In the genomic region with DNA sequence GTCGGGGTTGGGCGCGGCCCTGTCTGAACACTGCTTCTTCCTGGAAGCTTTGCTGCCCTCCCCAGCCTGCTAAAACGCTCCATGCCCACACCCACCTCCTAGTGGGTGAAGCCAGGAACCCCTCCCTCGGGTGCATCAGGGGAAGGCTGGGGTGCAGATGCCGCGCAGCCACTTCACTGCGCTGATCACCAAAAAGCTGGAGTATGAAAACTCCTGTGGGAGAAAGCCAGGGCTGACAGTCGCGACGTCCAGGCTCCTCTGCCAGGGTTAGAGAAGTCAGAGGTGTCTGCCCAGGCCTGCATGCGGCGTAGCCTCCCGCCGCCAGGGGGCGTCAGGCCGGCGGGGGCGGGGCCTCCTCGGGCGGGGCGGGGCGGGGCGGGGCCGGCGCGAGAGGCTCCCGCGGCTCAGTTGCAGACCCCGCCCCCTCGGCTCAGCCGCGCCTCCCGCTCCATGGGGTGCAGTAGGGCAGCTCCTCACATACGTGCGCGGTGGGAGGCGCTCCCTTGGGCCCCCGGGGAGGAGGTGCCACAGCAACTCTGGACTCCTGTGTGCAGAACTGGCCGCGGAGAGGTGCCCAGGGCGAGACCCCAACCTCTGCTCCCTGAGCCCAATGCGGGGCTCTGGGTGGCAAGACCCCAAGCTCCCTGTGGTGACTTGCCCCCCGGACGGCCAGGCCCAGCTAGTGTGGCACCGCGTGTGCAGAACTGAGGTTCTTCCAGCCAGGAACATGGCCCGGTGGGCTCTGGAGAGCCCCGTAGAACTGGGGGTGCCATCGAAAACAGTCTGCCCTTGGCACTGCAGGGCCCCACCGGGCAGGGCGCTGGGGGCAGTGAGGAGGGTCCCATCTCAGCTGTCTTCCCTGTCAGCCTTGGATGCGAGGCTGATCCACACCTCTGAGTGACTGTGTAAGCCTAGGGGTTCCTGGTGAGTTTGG, we compare ENCODE assay signal across 1 cellular context.
A peak's percentile ranks its signal among the peaks of the same experiment; 100 is the strongest.
TF ChIP-seq lines count a peak whose summit lies in the region.

No MANE protein-coding gene starts in this region.

TF ChIP-seq in HEK293, 187 proteins besides CTCF, POLR2A, EP300 and RAD21 (continued from another document):
- TF ChIP-seq, protein P1, sequence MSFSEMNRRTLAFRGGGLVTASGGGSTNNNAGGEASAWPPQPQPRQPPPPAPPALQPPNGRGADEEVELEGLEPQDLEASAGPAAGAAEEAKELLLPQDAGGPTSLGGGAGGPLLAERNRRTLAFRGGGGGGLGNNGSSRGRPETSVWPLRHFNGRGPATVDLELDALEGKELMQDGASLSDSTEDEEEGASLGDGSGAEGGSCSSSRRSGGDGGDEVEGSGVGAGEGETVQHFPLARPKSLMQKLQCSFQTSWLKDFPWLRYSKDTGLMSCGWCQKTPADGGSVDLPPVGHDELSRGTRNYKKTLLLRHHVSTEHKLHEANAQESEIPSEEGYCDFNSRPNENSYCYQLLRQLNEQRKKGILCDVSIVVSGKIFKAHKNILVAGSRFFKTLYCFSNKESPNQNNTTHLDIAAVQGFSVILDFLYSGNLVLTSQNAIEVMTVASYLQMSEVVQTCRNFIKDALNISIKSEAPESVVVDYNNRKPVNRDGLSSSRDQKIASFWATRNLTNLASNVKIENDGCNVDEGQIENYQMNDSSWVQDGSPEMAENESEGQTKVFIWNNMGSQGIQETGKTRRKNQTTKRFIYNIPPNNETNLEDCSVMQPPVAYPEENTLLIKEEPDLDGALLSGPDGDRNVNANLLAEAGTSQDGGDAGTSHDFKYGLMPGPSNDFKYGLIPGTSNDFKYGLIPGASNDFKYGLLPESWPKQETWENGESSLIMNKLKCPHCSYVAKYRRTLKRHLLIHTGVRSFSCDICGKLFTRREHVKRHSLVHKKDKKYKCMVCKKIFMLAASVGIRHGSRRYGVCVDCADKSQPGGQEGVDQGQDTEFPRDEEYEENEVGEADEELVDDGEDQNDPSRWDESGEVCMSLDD (tag by site-specific recombination; IDR thresholded peaks at IDR 0.05) = peak; percentile 73; the same call in 1 of the 2 replicates
- TF ChIP-seq ZNF600 (tag by site-specific recombination; IDR thresholded peaks at IDR 0.05) (0 out of 2 replicates have a peak, but pooled peaks have one; percentile 32), ZNF341 (tag by site-specific recombination; IDR thresholded peaks at IDR 0.05; ENCODE audit: low read depth) (peak; percentile 56; the same call in 1 of the 2 replicates), SP2 (tag by site-specific recombination; IDR thresholded peaks at IDR 0.05) (peak; percentile 51), GLIS1 (tag by site-specific recombination; IDR thresholded peaks at IDR 0.05) (peak; percentile 96), ZIC2 (tag by site-specific recombination; IDR thresholded peaks at IDR 0.05) (peak; percentile 82), KLF8 (tag by site-specific recombination; IDR thresholded peaks at IDR 0.05) (peak; percentile 51; the same call in 1 of the 2 replicates), ZNF24 (tag by site-specific recombination; IDR thresholded peaks at IDR 0.05) (0 out of 2 replicates have a peak, but pooled peaks have one; percentile 17), ZNF350 (tag by site-specific recombination; IDR thresholded peaks at IDR 0.05) (no peak), KLF10 (tag by site-specific recombination; IDR thresholded peaks at IDR 0.05) (0 out of 2 replicates have a peak, but pooled peaks have one; percentile 37), ZBTB7A (tag by site-specific recombination; IDR thresholded peaks at IDR 0.05; ENCODE audit: low read depth) (0 out of 2 replicates have a peak, but pooled peaks have one; percentile 28), ZNF112 (tag by site-specific recombination; IDR thresholded peaks at IDR 0.05) (no peak), KLF1 (tag by site-specific recombination; IDR thresholded peaks at IDR 0.05) (peak; percentile 8; the same call in 1 of the 2 replicates), SP3 (tag by site-specific recombination; IDR thresholded peaks at IDR 0.05) (peak; percentile 41), ZNF423 (tag by site-specific recombination; IDR thresholded peaks at IDR 0.05) (peak; percentile 98), ZNF791 (tag by site-specific recombination; IDR thresholded peaks at IDR 0.05) (no peak), ZNF48 (tag by site-specific recombination; IDR thresholded peaks at IDR 0.05) (no peak), KLF9 (tag by site-specific recombination; IDR thresholded peaks at IDR 0.05; ENCODE audit: low read depth) (0 out of 2 replicates have a peak, but pooled peaks have one; percentile 32), GLIS2 (tag by site-specific recombination; IDR thresholded peaks at IDR 0.05) (peak; percentile 97)
- TF ChIP-seq, protein P2, sequence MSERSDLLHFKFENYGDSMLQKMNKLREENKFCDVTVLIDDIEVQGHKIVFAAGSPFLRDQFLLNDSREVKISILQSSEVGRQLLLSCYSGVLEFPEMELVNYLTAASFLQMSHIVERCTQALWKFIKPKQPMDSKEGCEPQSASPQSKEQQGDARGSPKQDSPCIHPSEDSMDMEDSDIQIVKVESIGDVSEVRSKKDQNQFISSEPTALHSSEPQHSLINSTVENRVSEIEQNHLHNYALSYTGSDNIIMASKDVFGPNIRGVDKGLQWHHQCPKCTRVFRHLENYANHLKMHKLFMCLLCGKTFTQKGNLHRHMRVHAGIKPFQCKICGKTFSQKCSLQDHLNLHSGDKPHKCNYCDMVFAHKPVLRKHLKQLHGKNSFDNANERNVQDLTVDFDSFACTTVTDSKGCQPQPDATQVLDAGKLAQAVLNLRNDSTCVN (tag by site-specific recombination; optimal IDR thresholded peaks at IDR 0.05) = peak; percentile 37
- TF ChIP-seq, protein P3, sequence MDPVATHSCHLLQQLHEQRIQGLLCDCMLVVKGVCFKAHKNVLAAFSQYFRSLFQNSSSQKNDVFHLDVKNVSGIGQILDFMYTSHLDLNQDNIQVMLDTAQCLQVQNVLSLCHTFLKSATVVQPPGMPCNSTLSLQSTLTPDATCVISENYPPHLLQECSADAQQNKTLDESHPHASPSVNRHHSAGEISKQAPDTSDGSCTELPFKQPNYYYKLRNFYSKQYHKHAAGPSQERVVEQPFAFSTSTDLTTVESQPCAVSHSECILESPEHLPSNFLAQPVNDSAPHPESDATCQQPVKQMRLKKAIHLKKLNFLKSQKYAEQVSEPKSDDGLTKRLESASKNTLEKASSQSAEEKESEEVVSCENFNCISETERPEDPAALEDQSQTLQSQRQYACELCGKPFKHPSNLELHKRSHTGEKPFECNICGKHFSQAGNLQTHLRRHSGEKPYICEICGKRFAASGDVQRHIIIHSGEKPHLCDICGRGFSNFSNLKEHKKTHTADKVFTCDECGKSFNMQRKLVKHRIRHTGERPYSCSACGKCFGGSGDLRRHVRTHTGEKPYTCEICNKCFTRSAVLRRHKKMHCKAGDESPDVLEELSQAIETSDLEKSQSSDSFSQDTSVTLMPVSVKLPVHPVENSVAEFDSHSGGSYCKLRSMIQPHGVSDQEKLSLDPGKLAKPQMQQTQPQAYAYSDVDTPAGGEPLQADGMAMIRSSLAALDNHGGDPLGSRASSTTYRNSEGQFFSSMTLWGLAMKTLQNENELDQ (tag by site-specific recombination; IDR thresholded peaks at IDR 0.05; ENCODE audit: low read depth) = no peak
- TF ChIP-seq, protein P4, sequence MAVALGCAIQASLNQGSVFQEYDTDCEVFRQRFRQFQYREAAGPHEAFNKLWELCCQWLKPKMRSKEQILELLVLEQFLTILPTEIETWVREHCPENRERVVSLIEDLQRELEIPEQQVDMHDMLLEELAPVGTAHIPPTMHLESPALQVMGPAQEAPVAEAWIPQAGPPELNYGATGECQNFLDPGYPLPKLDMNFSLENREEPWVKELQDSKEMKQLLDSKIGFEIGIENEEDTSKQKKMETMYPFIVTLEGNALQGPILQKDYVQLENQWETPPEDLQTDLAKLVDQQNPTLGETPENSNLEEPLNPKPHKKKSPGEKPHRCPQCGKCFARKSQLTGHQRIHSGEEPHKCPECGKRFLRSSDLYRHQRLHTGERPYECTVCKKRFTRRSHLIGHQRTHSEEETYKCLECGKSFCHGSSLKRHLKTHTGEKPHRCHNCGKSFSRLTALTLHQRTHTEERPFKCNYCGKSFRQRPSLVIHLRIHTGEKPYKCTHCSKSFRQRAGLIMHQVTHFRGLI (tag by site-specific recombination; IDR thresholded peaks at IDR 0.05) = peak; percentile 89; the same call in 1 of the 2 replicates
- TF ChIP-seq, protein P5, sequence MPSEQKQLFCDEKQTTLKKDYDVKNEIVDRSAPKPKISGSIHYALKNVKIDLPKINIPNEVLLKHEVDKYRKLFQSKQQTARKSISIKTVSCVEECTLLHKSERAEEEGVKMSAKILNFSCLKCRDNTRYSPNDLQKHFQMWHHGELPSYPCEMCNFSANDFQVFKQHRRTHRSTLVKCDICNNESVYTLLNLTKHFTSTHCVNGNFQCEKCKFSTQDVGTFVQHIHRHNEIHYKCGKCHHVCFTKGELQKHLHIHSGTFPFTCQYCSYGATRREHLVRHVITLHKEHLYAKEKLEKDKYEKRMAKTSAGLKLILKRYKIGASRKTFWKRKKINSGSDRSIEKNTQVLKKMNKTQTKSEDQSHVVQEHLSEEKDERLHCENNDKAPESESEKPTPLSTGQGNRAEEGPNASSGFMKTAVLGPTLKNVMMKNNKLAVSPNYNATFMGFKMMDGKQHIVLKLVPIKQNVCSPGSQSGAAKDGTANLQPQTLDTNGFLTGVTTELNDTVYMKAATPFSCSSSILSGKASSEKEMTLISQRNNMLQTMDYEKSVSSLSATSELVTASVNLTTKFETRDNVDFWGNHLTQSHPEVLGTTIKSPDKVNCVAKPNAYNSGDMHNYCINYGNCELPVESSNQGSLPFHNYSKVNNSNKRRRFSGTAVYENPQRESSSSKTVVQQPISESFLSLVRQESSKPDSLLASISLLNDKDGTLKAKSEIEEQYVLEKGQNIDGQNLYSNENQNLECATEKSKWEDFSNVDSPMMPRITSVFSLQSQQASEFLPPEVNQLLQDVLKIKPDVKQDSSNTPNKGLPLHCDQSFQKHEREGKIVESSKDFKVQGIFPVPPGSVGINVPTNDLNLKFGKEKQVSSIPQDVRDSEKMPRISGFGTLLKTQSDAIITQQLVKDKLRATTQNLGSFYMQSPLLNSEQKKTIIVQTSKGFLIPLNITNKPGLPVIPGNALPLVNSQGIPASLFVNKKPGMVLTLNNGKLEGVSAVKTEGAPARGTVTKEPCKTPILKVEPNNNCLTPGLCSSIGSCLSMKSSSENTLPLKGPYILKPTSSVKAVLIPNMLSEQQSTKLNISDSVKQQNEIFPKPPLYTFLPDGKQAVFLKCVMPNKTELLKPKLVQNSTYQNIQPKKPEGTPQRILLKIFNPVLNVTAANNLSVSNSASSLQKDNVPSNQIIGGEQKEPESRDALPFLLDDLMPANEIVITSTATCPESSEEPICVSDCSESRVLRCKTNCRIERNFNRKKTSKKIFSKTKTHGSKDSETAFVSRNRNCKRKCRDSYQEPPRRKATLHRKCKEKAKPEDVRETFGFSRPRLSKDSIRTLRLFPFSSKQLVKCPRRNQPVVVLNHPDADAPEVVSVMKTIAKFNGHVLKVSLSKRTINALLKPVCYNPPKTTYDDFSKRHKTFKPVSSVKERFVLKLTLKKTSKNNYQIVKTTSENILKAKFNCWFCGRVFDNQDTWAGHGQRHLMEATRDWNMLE (tag by site-specific recombination; conservative IDR thresholded peaks at IDR 0.05; ENCODE audit: low read depth) = no peak
TF ChIP-seq in HEK293: peak in this region for 19.
